In the genomic region with DNA sequence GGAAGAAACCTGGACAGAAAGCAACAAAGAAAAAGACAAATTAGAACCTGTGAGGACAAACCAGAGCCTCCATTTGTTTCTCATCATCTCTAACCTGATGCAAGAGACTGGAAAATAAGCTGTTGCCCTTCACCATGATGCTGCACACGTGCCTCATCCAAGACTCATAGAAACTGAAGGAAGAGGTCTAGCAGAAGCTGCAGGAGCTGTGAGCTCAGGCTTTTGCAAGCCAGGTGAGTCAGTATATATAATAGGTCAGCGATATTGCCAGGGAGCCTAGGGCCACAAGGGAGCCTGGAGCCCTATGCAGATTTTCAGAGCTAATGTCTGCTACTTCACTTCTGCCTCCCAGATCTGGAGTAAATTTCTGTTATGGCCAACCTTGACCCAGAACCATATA, we compare ENCODE assay signal across 18 cellular contexts.
DNase-seq lines count a peak whose midpoint lies in the region; ATAC-seq, FAIRE-seq and TF ChIP-seq lines count a peak whose summit lies in the region.
"Had no signal": no experiment of that assay in that cellular context is flagged by ENCODE, and none has a peak within 500 bp of the region (broad histone marks: within the 10 kb centered on the region; RNA-seq: fewer than 3 reads in every experiment).

No MANE protein-coding gene starts in this region.

- H3K4me3 Mint-ChIP-seq in astrocyte (ENCODE audit: unreplicated experiment), result no peak overlapping the region
- H3K4me3 Mint-ChIP-seq in activated CD4-positive, alpha-beta T cell treated with anti-CD3 and anti-CD28 coated beads for 36 hours, result no peak overlapping the region
- H3K4me3 Mint-ChIP-seq: CD14-positive monocyte; CD4-positive, alpha-beta memory T cell had no signal

- intact Hi-C loops in activated CD4-positive, alpha-beta T cell treated with anti-CD3 and anti-CD28 coated beads for 36 hours (cut with DNase I, micrococcal nuclease), result no loop called here

- H3K27me3 ChIP-seq in astrocyte (ENCODE audit: insufficient read depth, low read length), result no peaks in the 10 kb centered on the region
- no peaks in the 10 kb centered on the region for H3K27me3 ChIP-seq in keratinocyte (ENCODE audit: control insufficient read depth, extremely low read depth, insufficient read depth, low read length)
- H3K27me3 ChIP-seq: BLaER1 had no signal

- H3K4me1 ChIP-seq in astrocyte (ENCODE audit: insufficient read depth, low read length), result peaks cover 31% of the 10 kb centered on the region
- H3K4me1 ChIP-seq in keratinocyte (ENCODE audit: control insufficient read depth, extremely low read depth, insufficient read depth, low read length), result peaks cover 13% of the 10 kb centered on the region
- H3K4me1 ChIP-seq: BLaER1 had no signal

- no peaks in the 10 kb centered on the region for H3K9me1 ChIP-seq in keratinocyte (ENCODE audit: control insufficient read depth, extremely low read depth, insufficient read depth, low read length)

- FAIRE-seq in astrocyte (lab: Jason Lieb, UNC) (peak; percentile 41), keratinocyte (lab: Jason Lieb, UNC) (peak; percentile 73)

- ATAC-seq in HG02852 (IDR thresholded peaks at IDR 0.05; ENCODE audit: unreplicated experiment), result no peak
- ATAC-seq in activated CD4-positive, alpha-beta T cell treated with anti-CD3 and anti-CD28 coated beads for 36 hours, result no peak
- ATAC-seq: HCT116 had no signal

- H3K79me2 ChIP-seq in astrocyte (ENCODE audit: insufficient read depth, low read length), result no peaks in the 10 kb centered on the region
- H3K79me2 ChIP-seq in keratinocyte (ENCODE audit: control insufficient read depth, insufficient read depth, low read length), result no peaks in the 10 kb centered on the region

- H3K36me3 Mint-ChIP-seq in astrocyte (ENCODE audit: low read depth, unreplicated experiment), result no peaks in the 10 kb centered on the region
- no peaks in the 10 kb centered on the region for H3K36me3 Mint-ChIP-seq in activated CD4-positive, alpha-beta T cell treated with anti-CD3 and anti-CD28 coated beads for 36 hours (ENCODE audit: low read depth)
- H3K36me3 Mint-ChIP-seq: CD14-positive monocyte; CD4-positive, alpha-beta memory T cell had no signal

- H3K9me3 ChIP-seq in astrocyte (ENCODE audit: insufficient read depth, low read depth, low read length) (no peaks in the 10 kb centered on the region), keratinocyte (ENCODE audit: control insufficient read depth, low read depth, low read length) (no peaks in the 10 kb centered on the region)
- H3K9me3 ChIP-seq: BLaER1 had no signal

- dilution Hi-C loops in keratinocyte (cut with MboI; ENCODE audit: extremely low pct_ligation_motif_present, low sequenced_read_pairs), result no loop called here

- CTCF ChIA-PET in activated CD4-positive, alpha-beta T cell treated with anti-CD3 and anti-CD28 coated beads for 36 hours (lab: Charles Lee), result no interaction called here

- POLR2A ChIA-PET in activated CD4-positive, alpha-beta T cell treated with anti-CD3 and anti-CD28 coated beads for 36 hours (lab: Charles Lee), result no interaction called here

- H3K9ac ChIP-seq in astrocyte (ENCODE audit: low read length) (no peak overlapping the region), keratinocyte (ENCODE audit: control insufficient read depth, extremely low read depth, insufficient read depth, low read length) (no peak overlapping the region)
- H3K9ac ChIP-seq: BLaER1 had no signal

- no peak overlapping the region for H3K4me2 ChIP-seq in astrocyte (ENCODE audit: low read length)
- no peak overlapping the region for H3K4me2 ChIP-seq in keratinocyte (ENCODE audit: control insufficient read depth, extremely low read depth, insufficient read depth, low read depth, low read length)
- H3K4me2 ChIP-seq: BLaER1 had no signal

- TF ChIP-seq CTCF in astrocyte (IDR thresholded peaks at IDR 0.05; ENCODE audit: insufficient read depth, low read depth, low read length) (no peak), epithelial cell of esophagus (IDR thresholded peaks at IDR 0.05; ENCODE audit: insufficient read depth, low read depth, low read length, missing control alignments) (no peak), keratinocyte (optimal IDR thresholded peaks at IDR 0.05 in 1 of 3, IDR thresholded peaks at IDR 0.05 in 1 of 3, conservative IDR thresholded peaks at IDR 0.05 in 1 of 3; ENCODE audit: extremely low read depth in 1 of 3, insufficient read depth in 2 of 3, low read length in 3 of 3) (no peak)

- H3K36me3 ChIP-seq in astrocyte (ENCODE audit: insufficient read depth, low read length), result no peaks in the 10 kb centered on the region
- no peaks in the 10 kb centered on the region for H3K36me3 ChIP-seq in keratinocyte (ENCODE audit: control insufficient read depth in 2 of 2, extremely low read depth in 1 of 2, insufficient read depth in 2 of 2, low read length in 2 of 2)
- H3K36me3 ChIP-seq: BLaER1 had no signal

- H3K27ac Mint-ChIP-seq in astrocyte (ENCODE audit: unreplicated experiment), result no peak overlapping the region
- H3K27ac Mint-ChIP-seq in activated CD4-positive, alpha-beta T cell treated with anti-CD3 and anti-CD28 coated beads for 36 hours, result no peak overlapping the region
- H3K27ac Mint-ChIP-seq: CD14-positive monocyte; CD4-positive, alpha-beta memory T cell had no signal

- H3K4me3 ChIP-seq in astrocyte (ENCODE audit: insufficient read depth, low read depth, low read length) (no peak overlapping the region), epithelial cell of esophagus (ENCODE audit: low read length) (no peak overlapping the region), keratinocyte (ENCODE audit: control insufficient read depth in 2 of 3, extremely low read depth in 1 of 3, insufficient read depth in 2 of 3, low read depth in 1 of 3, low read length in 3 of 3) (no peak overlapping the region)
- H3K4me3 ChIP-seq: BLaER1 had no signal

- H3K27ac ChIP-seq in astrocyte (ENCODE audit: low read depth, low read length) (no peak overlapping the region), keratinocyte (ENCODE audit: control insufficient read depth, insufficient read depth, low read length) (no peak overlapping the region)
- H3K27ac ChIP-seq: BLaER1, HL-60 had no signal

- no peaks in the 10 kb centered on the region for H3K27me3 Mint-ChIP-seq in astrocyte (ENCODE audit: low read depth, unreplicated experiment)
- H3K27me3 Mint-ChIP-seq in activated CD4-positive, alpha-beta T cell treated with anti-CD3 and anti-CD28 coated beads for 36 hours, result peaks cover 14% of the 10 kb centered on the region

- H2AFZ ChIP-seq in astrocyte (ENCODE audit: low read depth, low read length) (no peak overlapping the region), keratinocyte (ENCODE audit: control insufficient read depth, low read length) (no peak overlapping the region)

- H3K9me3 Mint-ChIP-seq in astrocyte (ENCODE audit: unreplicated experiment), result no peaks in the 10 kb centered on the region
- H3K9me3 Mint-ChIP-seq in activated CD4-positive, alpha-beta T cell treated with anti-CD3 and anti-CD28 coated beads for 36 hours (ENCODE audit: low read depth), result no peaks in the 10 kb centered on the region

- H3K4me1 Mint-ChIP-seq in astrocyte (ENCODE audit: low read depth, unreplicated experiment), result peaks cover 32% of the 10 kb centered on the region
- H3K4me1 Mint-ChIP-seq in activated CD4-positive, alpha-beta T cell treated with anti-CD3 and anti-CD28 coated beads for 36 hours, result no peaks in the 10 kb centered on the region
- H3K4me1 Mint-ChIP-seq: CD14-positive monocyte; CD4-positive, alpha-beta memory T cell had no signal

- DNase-seq in ELR (ENCODE audit: low read depth) (peak; percentile 28), astrocyte (ENCODE audit: low read depth) (no peak), epithelial cell of esophagus (ENCODE audit: low read depth) (peak; percentile 59), keratinocyte (ENCODE audit: low read depth, low spot score) (no peak), NCI-H2227 (lab: John Stamatoyannopoulos, UW; ENCODE audit: unreplicated experiment) (no peak)
- DNase-seq in activated CD4-positive, alpha-beta T cell treated with anti-CD3 and anti-CD28 coated beads for 36 hours, result no peak
- DNase-seq: 8988T; CD4-positive, alpha-beta memory T cell; DMS153; DMS79; GF-D8; GOT3; H7 had no signal

- H4K20me1 ChIP-seq in astrocyte (ENCODE audit: insufficient read depth, low read length), result no peaks in the 10 kb centered on the region
- H4K20me1 ChIP-seq in keratinocyte (ENCODE audit: control insufficient read depth, extremely low read depth, insufficient read depth, low read length), result no peaks in the 10 kb centered on the region
- H4K20me1 ChIP-seq: BLaER1 had no signal

Comparison
In these comparisons a context has a peak if more than half of its experiments do, and no peak if none do; other contexts are left out.
1. DNase-seq: peak in ELR (single experiment) and epithelial cell of esophagus (single experiment); none in astrocyte (single experiment), keratinocyte (single experiment), NCI-H2227 (single experiment) and activated CD4-positive, alpha-beta T cell treated with anti-CD3 and anti-CD28 coated beads for 36 hours (single experiment).